In genomic region chr10:60351191-60351853, GRCh38 we compare ENCODE assay signal across 10 cellular contexts. TPM values are rescaled to one million over a fixed set of nuclear protein-coding genes. Genes with fewer than 3 reads are reported as not detected.
DNase-seq lines count a peak whose midpoint lies in the region; ATAC-seq and TF ChIP-seq lines count a peak whose summit lies in the region.
"Had no signal": no experiment of that assay in that cellular context is flagged by ENCODE, and none has a peak within 500 bp of the region (broad histone marks: within the 10 kb centered on the region; RNA-seq: fewer than 3 reads in every experiment).

No MANE protein-coding gene starts in this region.

- H3K36me3 ChIP-seq in esophagus squamous epithelium = no peaks in the 10 kb centered on the region

- intact Hi-C loops in esophagus squamous epithelium (cut with DNase I) = no loop called here

- peak overlapping the region; percentile 83 for H3K27ac Mint-ChIP-seq in stimulated activated memory B cell treated with anti-CD40 and anti-IgM and Interleukin-4, amounts not matched to agents 10 μg/mL and 1 μg/mL and 100 μg/mL, for 72 hours

- H3K27me3 Mint-ChIP-seq in stimulated activated memory B cell treated with anti-CD40 and anti-IgM and Interleukin-4, amounts not matched to agents 10 μg/mL and 1 μg/mL and 100 μg/mL, for 72 hours = no peaks in the 10 kb centered on the region

- H3K4me1 ChIP-seq in esophagus squamous epithelium = no peaks in the 10 kb centered on the region

- H3K4me3 ChIP-seq in esophagus squamous epithelium = no peak overlapping the region

- no peaks in the 10 kb centered on the region for H3K27me3 ChIP-seq in esophagus squamous epithelium

- DNase-seq in OCI-M1 (lab: John Stamatoyannopoulos, UW) (peak; percentile 27), T1000 (lab: John Stamatoyannopoulos, UW) (no peak), esophagus squamous epithelium (lab: John Stamatoyannopoulos, UW) (no peak), NCI-H146 treated with DMSO at 0.1 percent for 48 hours (lab: John Stamatoyannopoulos, UW; ENCODE audit: unreplicated experiment) (no peak)
- DNase-seq: amniotic stem cell, NCI-H524 treated with DMSO at 0.1 percent for 48 hours had no signal

- H3K9me3 Mint-ChIP-seq in stimulated activated memory B cell treated with anti-CD40 and anti-IgM and Interleukin-4, amounts not matched to agents 10 μg/mL and 1 μg/mL and 100 μg/mL, for 72 hours = no peaks in the 10 kb centered on the region

- H3K9me3 ChIP-seq in esophagus squamous epithelium = no peaks in the 10 kb centered on the region

- H3K27ac ChIP-seq in esophagus squamous epithelium = no peak overlapping the region
- H3K27ac ChIP-seq: VCaP had no signal

- H3K36me3 Mint-ChIP-seq in stimulated activated memory B cell treated with anti-CD40 and anti-IgM and Interleukin-4, amounts not matched to agents 10 μg/mL and 1 μg/mL and 100 μg/mL, for 72 hours = no peaks in the 10 kb centered on the region

- no peak for TF ChIP-seq CTCF in esophagus squamous epithelium (IDR thresholded peaks at IDR 0.05)

- peaks cover 46% of the 10 kb centered on the region for H3K4me1 Mint-ChIP-seq in stimulated activated memory B cell treated with anti-CD40 and anti-IgM and Interleukin-4, amounts not matched to agents 10 μg/mL and 1 μg/mL and 100 μg/mL, for 72 hours

- 60 to 63% methylated on average over 4 of the region's 4 CpGs for WGBS in esophagus squamous epithelium, 2 donors

- TF ChIP-seq POLR2A in esophagus squamous epithelium (IDR thresholded peaks at IDR 0.05) = no peak

- H3K4me3 Mint-ChIP-seq in stimulated activated memory B cell treated with anti-CD40 and anti-IgM and Interleukin-4, amounts not matched to agents 10 μg/mL and 1 μg/mL and 100 μg/mL, for 72 hours = peak overlapping the region; percentile 60

- peak; percentile 68 for ATAC-seq in GM19395 (IDR thresholded peaks at IDR 0.05; ENCODE audit: unreplicated experiment)
- ATAC-seq in HG02885 (IDR thresholded peaks at IDR 0.05; ENCODE audit: poor library complexity, unreplicated experiment) = peak; percentile 64
- ATAC-seq in stimulated activated memory B cell treated with anti-CD40 and anti-IgM and Interleukin-4, amounts not matched to agents 10 μg/mL and 1 μg/mL and 100 μg/mL, for 72 hours = peak; percentile 97

RNA-seq across cellular contexts. Expression of gene ANK3, which starts 38.4 kb away (rescaled TPM):
- 10 to 100 TPM; 23.1 to 59.1 (median 33.0) TPM for total RNA-seq in esophagus squamous epithelium
